1 cellular context compared by ENCODE assay signal in the genomic region with DNA sequence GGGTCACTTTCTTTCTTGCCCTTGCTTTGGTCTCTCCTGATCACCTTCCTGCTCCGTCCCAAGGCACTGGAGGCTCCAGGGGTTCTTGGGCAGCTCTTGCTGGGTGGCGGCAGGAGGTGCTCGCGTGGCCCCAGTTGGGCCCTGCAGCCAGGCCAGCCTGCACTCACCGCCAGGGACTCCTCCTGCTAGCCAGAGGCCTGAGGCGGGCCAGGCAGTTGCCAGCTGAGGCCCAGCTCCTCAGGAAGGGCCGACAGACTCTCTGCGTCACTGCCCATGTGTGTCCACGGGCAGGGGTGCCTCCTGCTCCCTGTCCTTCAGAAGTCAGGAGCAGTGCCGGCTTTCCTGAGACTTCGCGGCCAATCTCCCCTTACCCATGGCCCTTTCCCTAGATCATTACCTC.
TF ChIP-seq lines count a peak whose summit lies in the region.

No MANE protein-coding gene starts in this region.

TF ChIP-seq in H1, 55 proteins besides CTCF, POLR2A, EP300 and RAD21:
- TF ChIP-seq CTBP2 (IDR thresholded peaks at IDR 0.05; ENCODE audit: borderline replicate concordance, insufficient read depth, insufficient read length, low read length) (no peak), GABPA (IDR thresholded peaks at IDR 0.05; ENCODE audit: borderline replicate concordance, insufficient read depth, low read length) (no peak), EGR1 (IDR thresholded peaks at IDR 0.05; ENCODE audit: borderline replicate concordance, low read depth, low read length) (no peak), JUND (IDR thresholded peaks at IDR 0.05; ENCODE audit: low read length) (no peak), SIX5 (IDR thresholded peaks at IDR 0.05; ENCODE audit: low read depth, low read length) (no peak), RNF2 (IDR thresholded peaks at IDR 0.05; ENCODE audit: borderline replicate concordance, low read depth, low read length, missing control alignments, poor library complexity, severe bottlenecking) (no peak), TAF7 (optimal IDR thresholded peaks at IDR 0.05; ENCODE audit: borderline replicate concordance, low read depth, low read length) (no peak), TAF1 (IDR thresholded peaks at IDR 0.05; ENCODE audit: low read depth, low read length) (no peak)
- TF ChIP-seq, protein P1, sequence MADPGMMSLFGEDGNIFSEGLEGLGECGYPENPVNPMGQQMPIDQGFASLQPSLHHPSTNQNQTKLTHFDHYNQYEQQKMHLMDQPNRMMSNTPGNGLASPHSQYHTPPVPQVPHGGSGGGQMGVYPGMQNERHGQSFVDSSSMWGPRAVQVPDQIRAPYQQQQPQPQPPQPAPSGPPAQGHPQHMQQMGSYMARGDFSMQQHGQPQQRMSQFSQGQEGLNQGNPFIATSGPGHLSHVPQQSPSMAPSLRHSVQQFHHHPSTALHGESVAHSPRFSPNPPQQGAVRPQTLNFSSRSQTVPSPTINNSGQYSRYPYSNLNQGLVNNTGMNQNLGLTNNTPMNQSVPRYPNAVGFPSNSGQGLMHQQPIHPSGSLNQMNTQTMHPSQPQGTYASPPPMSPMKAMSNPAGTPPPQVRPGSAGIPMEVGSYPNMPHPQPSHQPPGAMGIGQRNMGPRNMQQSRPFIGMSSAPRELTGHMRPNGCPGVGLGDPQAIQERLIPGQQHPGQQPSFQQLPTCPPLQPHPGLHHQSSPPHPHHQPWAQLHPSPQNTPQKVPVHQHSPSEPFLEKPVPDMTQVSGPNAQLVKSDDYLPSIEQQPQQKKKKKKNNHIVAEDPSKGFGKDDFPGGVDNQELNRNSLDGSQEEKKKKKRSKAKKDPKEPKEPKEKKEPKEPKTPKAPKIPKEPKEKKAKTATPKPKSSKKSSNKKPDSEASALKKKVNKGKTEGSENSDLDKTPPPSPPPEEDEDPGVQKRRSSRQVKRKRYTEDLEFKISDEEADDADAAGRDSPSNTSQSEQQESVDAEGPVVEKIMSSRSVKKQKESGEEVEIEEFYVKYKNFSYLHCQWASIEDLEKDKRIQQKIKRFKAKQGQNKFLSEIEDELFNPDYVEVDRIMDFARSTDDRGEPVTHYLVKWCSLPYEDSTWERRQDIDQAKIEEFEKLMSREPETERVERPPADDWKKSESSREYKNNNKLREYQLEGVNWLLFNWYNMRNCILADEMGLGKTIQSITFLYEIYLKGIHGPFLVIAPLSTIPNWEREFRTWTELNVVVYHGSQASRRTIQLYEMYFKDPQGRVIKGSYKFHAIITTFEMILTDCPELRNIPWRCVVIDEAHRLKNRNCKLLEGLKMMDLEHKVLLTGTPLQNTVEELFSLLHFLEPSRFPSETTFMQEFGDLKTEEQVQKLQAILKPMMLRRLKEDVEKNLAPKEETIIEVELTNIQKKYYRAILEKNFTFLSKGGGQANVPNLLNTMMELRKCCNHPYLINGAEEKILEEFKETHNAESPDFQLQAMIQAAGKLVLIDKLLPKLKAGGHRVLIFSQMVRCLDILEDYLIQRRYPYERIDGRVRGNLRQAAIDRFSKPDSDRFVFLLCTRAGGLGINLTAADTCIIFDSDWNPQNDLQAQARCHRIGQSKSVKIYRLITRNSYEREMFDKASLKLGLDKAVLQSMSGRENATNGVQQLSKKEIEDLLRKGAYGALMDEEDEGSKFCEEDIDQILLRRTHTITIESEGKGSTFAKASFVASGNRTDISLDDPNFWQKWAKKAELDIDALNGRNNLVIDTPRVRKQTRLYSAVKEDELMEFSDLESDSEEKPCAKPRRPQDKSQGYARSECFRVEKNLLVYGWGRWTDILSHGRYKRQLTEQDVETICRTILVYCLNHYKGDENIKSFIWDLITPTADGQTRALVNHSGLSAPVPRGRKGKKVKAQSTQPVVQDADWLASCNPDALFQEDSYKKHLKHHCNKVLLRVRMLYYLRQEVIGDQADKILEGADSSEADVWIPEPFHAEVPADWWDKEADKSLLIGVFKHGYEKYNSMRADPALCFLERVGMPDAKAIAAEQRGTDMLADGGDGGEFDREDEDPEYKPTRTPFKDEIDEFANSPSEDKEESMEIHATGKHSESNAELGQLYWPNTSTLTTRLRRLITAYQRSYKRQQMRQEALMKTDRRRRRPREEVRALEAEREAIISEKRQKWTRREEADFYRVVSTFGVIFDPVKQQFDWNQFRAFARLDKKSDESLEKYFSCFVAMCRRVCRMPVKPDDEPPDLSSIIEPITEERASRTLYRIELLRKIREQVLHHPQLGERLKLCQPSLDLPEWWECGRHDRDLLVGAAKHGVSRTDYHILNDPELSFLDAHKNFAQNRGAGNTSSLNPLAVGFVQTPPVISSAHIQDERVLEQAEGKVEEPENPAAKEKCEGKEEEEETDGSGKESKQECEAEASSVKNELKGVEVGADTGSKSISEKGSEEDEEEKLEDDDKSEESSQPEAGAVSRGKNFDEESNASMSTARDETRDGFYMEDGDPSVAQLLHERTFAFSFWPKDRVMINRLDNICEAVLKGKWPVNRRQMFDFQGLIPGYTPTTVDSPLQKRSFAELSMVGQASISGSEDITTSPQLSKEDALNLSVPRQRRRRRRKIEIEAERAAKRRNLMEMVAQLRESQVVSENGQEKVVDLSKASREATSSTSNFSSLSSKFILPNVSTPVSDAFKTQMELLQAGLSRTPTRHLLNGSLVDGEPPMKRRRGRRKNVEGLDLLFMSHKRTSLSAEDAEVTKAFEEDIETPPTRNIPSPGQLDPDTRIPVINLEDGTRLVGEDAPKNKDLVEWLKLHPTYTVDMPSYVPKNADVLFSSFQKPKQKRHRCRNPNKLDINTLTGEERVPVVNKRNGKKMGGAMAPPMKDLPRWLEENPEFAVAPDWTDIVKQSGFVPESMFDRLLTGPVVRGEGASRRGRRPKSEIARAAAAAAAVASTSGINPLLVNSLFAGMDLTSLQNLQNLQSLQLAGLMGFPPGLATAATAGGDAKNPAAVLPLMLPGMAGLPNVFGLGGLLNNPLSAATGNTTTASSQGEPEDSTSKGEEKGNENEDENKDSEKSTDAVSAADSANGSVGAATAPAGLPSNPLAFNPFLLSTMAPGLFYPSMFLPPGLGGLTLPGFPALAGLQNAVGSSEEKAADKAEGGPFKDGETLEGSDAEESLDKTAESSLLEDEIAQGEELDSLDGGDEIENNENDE (IDR thresholded peaks at IDR 0.05; ENCODE audit: insufficient replicate concordance, low read length), result no peak
